22 cellular contexts compared by ENCODE assay signal in the genomic region with DNA sequence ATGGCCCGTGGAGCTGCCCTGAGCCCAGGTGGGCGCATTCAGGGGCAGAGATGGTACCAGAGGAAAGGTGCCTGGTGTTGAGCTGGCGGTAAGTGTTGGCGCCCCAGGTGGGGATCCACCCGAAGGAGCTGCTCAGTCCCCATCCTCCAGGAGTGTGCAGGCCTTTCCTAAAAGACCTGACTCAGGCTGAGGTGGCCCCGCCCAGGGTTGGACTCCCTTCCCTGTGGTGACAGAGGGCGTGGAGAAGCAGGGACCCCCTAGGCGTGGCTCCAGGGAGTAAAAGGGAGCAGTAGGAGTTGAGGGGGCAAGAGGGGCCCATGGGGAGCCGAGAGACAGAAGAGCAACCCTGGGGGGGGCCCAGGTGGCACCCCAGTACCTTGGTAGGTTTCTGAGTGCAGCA. TPM values are rescaled to one million over a fixed set of nuclear protein-coding genes. Genes with fewer than 3 reads are reported as not detected.
A peak's percentile ranks its signal among the peaks of the same experiment; 100 is the strongest.
DNase-seq lines count a peak whose midpoint lies in the region; ATAC-seq and TF ChIP-seq lines count a peak whose summit lies in the region.
"Had no signal": no experiment of that assay in that cellular context is flagged by ENCODE, and none has a peak within 500 bp of the region (broad histone marks: within the 10 kb centered on the region; RNA-seq: fewer than 3 reads in every experiment).

No MANE protein-coding gene starts in this region.

- H3K27me3 ChIP-seq in H7 (ENCODE audit: control insufficient read depth, insufficient read depth, low read length) (no peaks in the 10 kb centered on the region), foreskin keratinocyte (no peaks in the 10 kb centered on the region), sigmoid colon (no peaks in the 10 kb centered on the region)
- H3K27me3 ChIP-seq in CD8-positive, alpha-beta T cell (ENCODE audit: insufficient read depth, low read length): no peaks in the 10 kb centered on the region
- H3K27me3 ChIP-seq: BE2C, SJCRH30 had no signal

- CTCF ChIA-PET in Calu3 (lab: Charles Lee): interaction anchor here (0.6 kb wide), 1 partner anchor 14 kb away, joined by 3 read pairs; no protein-coding TSS in a partner anchor
- CTCF ChIA-PET in CD8-positive, alpha-beta T cell (lab: Charles Lee): no interaction called here

- WGBS in sigmoid colon, 2 donors: 88 to 92% methylated on average over 9 of the region's 9 CpGs

- no peaks in the 10 kb centered on the region for H3K4me1 Mint-ChIP-seq in Calu3 (ENCODE audit: low read depth, unreplicated experiment)
- H3K4me1 Mint-ChIP-seq in CD8-positive, alpha-beta T cell (ENCODE audit: low read depth): no peaks in the 10 kb centered on the region

- TF ChIP-seq EP300 in sigmoid colon (IDR thresholded peaks at IDR 0.05): no peak

- H3K27ac ChIP-seq in foreskin keratinocyte: no peak overlapping the region
- H3K27ac ChIP-seq in sigmoid colon: no peak overlapping the region
- H3K27ac ChIP-seq in CD8-positive, alpha-beta T cell (ENCODE audit: low read depth, low read length): no peak overlapping the region
- H3K27ac ChIP-seq: GM23248, SJCRH30 had no signal

- H3K9me3 Mint-ChIP-seq in Calu3 (ENCODE audit: low read depth, unreplicated experiment): no peaks in the 10 kb centered on the region
- no peaks in the 10 kb centered on the region for H3K9me3 Mint-ChIP-seq in CD8-positive, alpha-beta T cell

- H3K9me3 ChIP-seq in sigmoid colon: no peaks in the 10 kb centered on the region
- no peaks in the 10 kb centered on the region for H3K9me3 ChIP-seq in CD8-positive, alpha-beta T cell (ENCODE audit: low read length)
- H3K9me3 ChIP-seq: BE2C, SJCRH30 had no signal

- H3K27me3 Mint-ChIP-seq in Calu3 (ENCODE audit: unreplicated experiment): no peaks in the 10 kb centered on the region
- H3K27me3 Mint-ChIP-seq in CD8-positive, alpha-beta T cell (ENCODE audit: low read depth): no peaks in the 10 kb centered on the region

- H3K4me3 ChIP-seq in H7 (ENCODE audit: insufficient read depth, low read depth, low read length) (no peak overlapping the region), sigmoid colon (no peak overlapping the region)
- no peak overlapping the region for H3K4me3 ChIP-seq in CD8-positive, alpha-beta T cell (ENCODE audit: low read depth, low read length)
- H3K4me3 ChIP-seq: GM23248, SJCRH30 had no signal

- no TSS peak for BruUV-seq in Calu3 (replicated peaks; lab: Mats Ljungman, UMichigan)

- no peak for TF ChIP-seq POLR2A in sigmoid colon (IDR thresholded peaks at IDR 0.05)

- ATAC-seq in foreskin keratinocyte: peak; percentile 14
- ATAC-seq in CD8-positive, alpha-beta T cell: no peak

- H3K4me1 ChIP-seq in foreskin keratinocyte: no peaks in the 10 kb centered on the region
- H3K4me1 ChIP-seq in sigmoid colon: no peaks in the 10 kb centered on the region
- H3K4me1 ChIP-seq in CD8-positive, alpha-beta T cell (ENCODE audit: insufficient read depth, low read length): no peaks in the 10 kb centered on the region
- H3K4me1 ChIP-seq: BE2C had no signal

- intact Hi-C loops in sigmoid colon (cut with DNase I) (no loop called here), Calu3 (cut with micrococcal nuclease; ENCODE audit: unreplicated experiment) (no loop called here)
- intact Hi-C loops in CD8-positive, alpha-beta T cell (cut with DNase I, micrococcal nuclease): no loop called here

- POLR2A ChIA-PET in CD8-positive, alpha-beta T cell (lab: Charles Lee): no interaction called here

- no peak overlapping the region for H3K27ac Mint-ChIP-seq in Calu3 (ENCODE audit: unreplicated experiment)
- H3K27ac Mint-ChIP-seq in CD8-positive, alpha-beta T cell: no peak overlapping the region

- DNase-seq in H7 (peak; percentile 24), LoVo (ENCODE audit: low spot score) (peak; percentile 3), foreskin keratinocyte (no peak), sigmoid colon (peak; percentile 50), Calu3 (no peak), inferior parietal cortex (ENCODE audit: extremely low spot score) (no peak)
- DNase-seq in CD8-positive, alpha-beta T cell: no peak
- DNase-seq: BE2C, COR-L47, DMS 273 treated with DMSO at 0.1 percent for 48 hours, DMS79 treated with DMSO at 0.1 percent for 48 hours, GM23248, HCEC 1CT, Kasumi-1, MM.1S, NCI-H1048, NCI-H1417 treated with DMSO at 0.1 percent for 48 hours, NCI-H187, NCI-H446, NCI-H526, OCI-M1, SJCRH30 had no signal

- H3K36me3 ChIP-seq in H7 (replicated peaks; ENCODE audit: control insufficient read depth, insufficient read depth, low read length): no peaks in the 10 kb centered on the region
- H3K36me3 ChIP-seq in sigmoid colon: no peaks in the 10 kb centered on the region
- H3K36me3 ChIP-seq in CD8-positive, alpha-beta T cell (ENCODE audit: insufficient read depth, low read length): no peaks in the 10 kb centered on the region
- H3K36me3 ChIP-seq: BE2C, SJCRH30 had no signal

- no peak overlapping the region for H3K4me3 Mint-ChIP-seq in Calu3 (ENCODE audit: low read depth, unreplicated experiment)
- H3K4me3 Mint-ChIP-seq in CD8-positive, alpha-beta T cell: no peak overlapping the region

- H3K36me3 Mint-ChIP-seq in Calu3 (ENCODE audit: insufficient read depth, unreplicated experiment): peaks cover 5% of the 10 kb centered on the region
- peaks cover 25% of the 10 kb centered on the region for H3K36me3 Mint-ChIP-seq in CD8-positive, alpha-beta T cell

- TF ChIP-seq CTCF in foreskin keratinocyte (conservative IDR thresholded peaks at IDR 0.05): no peak
- TF ChIP-seq CTCF in sigmoid colon (IDR thresholded peaks at IDR 0.05): no peak
- no peak for TF ChIP-seq CTCF in Calu3 (IDR thresholded peaks at IDR 0.05; ENCODE audit: unreplicated experiment)
- TF ChIP-seq CTCF in CD8-positive, alpha-beta T cell (IDR thresholded peaks at IDR 0.05): no peak

RNA-seq across cellular contexts. Expression of a gene that starts 2.4 kb away (rescaled TPM):
- total RNA-seq in H7 (2014; rRNA removed; shearing (Covaris generic)): 0.69 and 2.4 TPM in 2 replicates
- total RNA-seq in foreskin keratinocyte: 0.07 TPM in 1 of 2 replicates, not detected in the other
- 0.04 and 0.08 TPM in 2 replicates for polyA plus RNA-seq in foreskin keratinocyte
- total RNA-seq in sigmoid colon: 1 to 10 TPM in 1 of 4 donors, under 1 TPM in 3; 0.33 to 2.6 (median 0.59) TPM
- polyA plus RNA-seq in sigmoid colon: 1 to 10 TPM in 2 of 3 donors, not detected in 1; 1.8 to 3.0 TPM
- 0.27 and 0.59 TPM in 2 replicates for total RNA-seq in Calu3 (2022)
- under 1 TPM; 0.25 to 0.30 TPM for total RNA-seq in CD8-positive, alpha-beta T cell
- total RNA-seq: GM23248 had no signal
- polyA plus RNA-seq: GM23248 had no signal

RNA-seq across cellular contexts. Expression of a gene that starts 30.8 kb away (rescaled TPM):
- total RNA-seq in H7 (2014; rRNA removed; shearing (Covaris generic)): 5.9 and 6.5 TPM in 2 replicates
- total RNA-seq in foreskin keratinocyte (0.48 and 0.56 TPM in 2 replicates), sigmoid colon (1 to 10 TPM; 2.5 to 5.6 (median 3.5) TPM), Calu3 (2022) (1.5 and 2.2 TPM in 2 replicates)
- polyA plus RNA-seq in foreskin keratinocyte (0.47 and 0.57 TPM in 2 replicates), sigmoid colon (10 to 100 TPM in 2 of 3 donors, 1 to 10 TPM in 1; 8.3 to 37.9 (median 12.6) TPM)
- not detected for total RNA-seq in CD8-positive, alpha-beta T cell
- total RNA-seq: GM23248 had no signal

Comparison
In these comparisons a context has a peak if more than half of its experiments do, and no peak if none do; other contexts are left out.
1. DNase-seq: peak in H7 (single experiment), LoVo (single experiment) and sigmoid colon (single experiment); none in foreskin keratinocyte (0 of 2), Calu3 (single experiment), inferior parietal cortex (single experiment) and CD8-positive, alpha-beta T cell (0 of 7).